ENCODE assay signal across 9 cellular contexts in the genomic region with DNA sequence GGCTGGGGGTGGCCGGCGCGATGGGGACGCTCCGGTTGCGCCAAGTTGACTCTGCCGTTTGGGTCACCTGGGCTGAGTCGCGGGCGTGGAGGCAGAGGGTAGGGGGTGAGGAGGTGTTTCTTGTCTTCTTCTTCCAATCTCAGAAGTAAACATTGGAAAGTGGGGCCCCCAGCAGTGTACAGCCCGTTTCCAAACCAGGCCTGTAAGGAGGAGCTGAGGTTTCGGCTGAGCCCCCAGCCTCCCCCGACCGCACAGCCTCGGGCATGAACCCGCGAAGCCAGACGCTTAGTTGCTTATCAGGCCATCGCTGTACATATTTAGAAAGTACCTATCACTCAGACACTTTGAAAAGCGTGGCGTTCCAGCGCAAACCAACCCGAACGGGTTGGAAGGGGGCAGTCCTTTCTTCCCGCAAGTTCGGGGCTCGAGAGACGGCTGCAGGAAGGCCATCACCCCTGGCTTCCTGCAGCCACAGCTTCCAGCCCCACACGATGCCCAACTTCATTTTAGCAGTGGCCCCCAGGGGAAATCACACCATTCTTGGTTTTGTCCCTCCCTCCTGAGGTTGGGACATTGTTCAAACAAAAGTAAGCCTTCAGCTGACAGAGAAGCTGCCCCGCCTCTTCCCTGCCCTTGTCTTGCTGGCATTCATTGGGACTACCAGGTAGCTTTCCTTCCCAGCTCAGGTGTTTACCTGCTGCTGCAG.
A peak's percentile ranks its signal among the peaks of the same experiment; 100 is the strongest.
DNase-seq lines count a peak whose midpoint lies in the region; ATAC-seq and TF ChIP-seq lines count a peak whose summit lies in the region.
"Had no signal": no experiment of that assay in that cellular context is flagged by ENCODE, and none has a peak within 500 bp of the region (broad histone marks: within the 10 kb centered on the region; RNA-seq: fewer than 3 reads in every experiment).

No MANE protein-coding gene starts in this region.

- peaks cover 31% of the 10 kb centered on the region for H3K4me1 ChIP-seq in mesodermal cell (ENCODE audit: control insufficient read depth, insufficient read depth, low read length, poor library complexity, severe bottlenecking)
- peaks cover 8 to 34% (median 24%) of the 10 kb centered on the region in 4 donors for H3K4me1 ChIP-seq in upper lobe of left lung

- POLR2A ChIA-PET in MCF 10A (lab: Yijun Ruan, JAX), result interaction anchor here (0.6 to 1.2 kb wide), 4 partner anchors 10 to 156 kb away, joined by 3 to 4 read pairs (median 4); no protein-coding TSS in a partner anchor

- WGBS in mesodermal cell (ENCODE audit: insufficient coverage in 2 of 2), 2 experiments, result 78 to 90% methylated on average over 18 to 23 of the region's 30 CpGs
- WGBS in upper lobe of left lung, 2 donors, result 45 to 54% methylated on average over 15 to 30 of the region's 30 CpGs

- CTCF ChIA-PET in MCF 10A (lab: Yijun Ruan, JAX), result no interaction called here

- H3K27me3 Mint-ChIP-seq in MCF 10A (ENCODE audit: insufficient read depth, unreplicated experiment), result no peaks in the 10 kb centered on the region

- no peak for TF ChIP-seq CTCF in MCF 10A (IDR thresholded peaks at IDR 0.05; ENCODE audit: unreplicated experiment)
- peak in 1 of 6 experiments; percentile 8 for TF ChIP-seq CTCF in upper lobe of left lung (IDR thresholded peaks at IDR 0.05)

- H3K4me3 Mint-ChIP-seq in MCF 10A (ENCODE audit: unreplicated experiment), result no peak overlapping the region

- H3K4me3 ChIP-seq in mesodermal cell (ENCODE audit: extremely low read depth, insufficient read depth, low read length, poor library complexity, severe bottlenecking), result no peak overlapping the region
- peak overlapping the region in 3 of 4 donors; percentile 27 to 45 (median 41) for H3K4me3 ChIP-seq in upper lobe of left lung
- H3K4me3 ChIP-seq: SJSA1 had no signal

- H3K36me3 ChIP-seq in mesodermal cell (ENCODE audit: control insufficient read depth, insufficient read depth, low read length), result no peaks in the 10 kb centered on the region
- H3K36me3 ChIP-seq in upper lobe of left lung, result no peaks in the 10 kb centered on the region
- H3K36me3 ChIP-seq: SJSA1 had no signal

- TF ChIP-seq EP300 in upper lobe of left lung (IDR thresholded peaks at IDR 0.05), result no peak

- H3K27ac ChIP-seq in caudate nucleus (ENCODE audit: low read depth, low read length), result peak overlapping the region; percentile 96
- peak overlapping the region; percentile 76 for H3K27ac ChIP-seq in mesodermal cell (ENCODE audit: low read depth, low read length, severe bottlenecking)
- H3K27ac ChIP-seq in upper lobe of left lung, result peak overlapping the region; percentile 67 to 92 (median 79)

- H3K9me3 ChIP-seq in mesodermal cell (ENCODE audit: control insufficient read depth, low read length) (no peaks in the 10 kb centered on the region), upper lobe of left lung (no peaks in the 10 kb centered on the region)
- H3K9me3 ChIP-seq: SJSA1 had no signal

- ATAC-seq in upper lobe of left lung (ENCODE audit: low FRiP score in 2 of 2), result peak; percentile 23 to 50
- ATAC-seq in GM19467 (IDR thresholded peaks at IDR 0.05; ENCODE audit: unreplicated experiment), result no peak

- peaks cover 5% of the 10 kb centered on the region for H3K4me1 Mint-ChIP-seq in MCF 10A (ENCODE audit: insufficient read depth, unreplicated experiment)

- in situ Hi-C loops in T47D (cut with HindIII; ENCODE audit: low pct_unique_long_range_greater_than_20kb, low sequenced_read_pairs), result no loop called here

- no peak overlapping the region for H3K27ac Mint-ChIP-seq in MCF 10A (ENCODE audit: low read depth, unreplicated experiment)

- intact Hi-C loops in MCF 10A (cut with micrococcal nuclease), result no loop called here

- peak in 1 of 4 donors; percentile 47 for TF ChIP-seq POLR2A in upper lobe of left lung (IDR thresholded peaks at IDR 0.05)

- DNase-seq in T47D (ENCODE audit: low read depth in 1 of 2, low spot score in 1 of 2) (peak; percentile 92 to 96), MCF 10A (ENCODE audit: unreplicated experiment) (no peak), caudate nucleus (lab: John Stamatoyannopoulos, UW) (peak in 3 of 61 donors; percentile 36 to 85 (median 76)), upper lobe of left lung (peak in 1 of 2 donors; percentile 75), NCI-H1436 treated with DMSO at 0.1 percent for 48 hours (lab: John Stamatoyannopoulos, UW) (no peak), DMS 273 treated with DMSO at 0.1 percent for 48 hours (lab: John Stamatoyannopoulos, UW) (no peak)

- H3K27me3 ChIP-seq in upper lobe of left lung, result no peaks in the 10 kb centered on the region
- H3K27me3 ChIP-seq: SJSA1 had no signal

- no TSS peak for BruUV-seq in MCF 10A (replicated peaks; lab: Mats Ljungman, UMichigan)

- H3K9me3 Mint-ChIP-seq in MCF 10A (ENCODE audit: unreplicated experiment), result peaks cover 7% of the 10 kb centered on the region

- peaks cover 4% of the 10 kb centered on the region for H3K36me3 Mint-ChIP-seq in MCF 10A (ENCODE audit: insufficient read depth, unreplicated experiment)

Comparison
In these comparisons a context has a peak if more than half of its experiments do, and no peak if none do; other contexts are left out.
1. DNase-seq: peak in T47D (2 of 2); none in MCF 10A (single experiment), NCI-H1436 treated with DMSO at 0.1 percent for 48 hours (single experiment) and DMS 273 treated with DMSO at 0.1 percent for 48 hours (single experiment).
2. Peak in every context shown above with its lines, with median percentiles within 50 percentile points of each other: H3K27ac ChIP-seq.